In the genomic region with DNA sequence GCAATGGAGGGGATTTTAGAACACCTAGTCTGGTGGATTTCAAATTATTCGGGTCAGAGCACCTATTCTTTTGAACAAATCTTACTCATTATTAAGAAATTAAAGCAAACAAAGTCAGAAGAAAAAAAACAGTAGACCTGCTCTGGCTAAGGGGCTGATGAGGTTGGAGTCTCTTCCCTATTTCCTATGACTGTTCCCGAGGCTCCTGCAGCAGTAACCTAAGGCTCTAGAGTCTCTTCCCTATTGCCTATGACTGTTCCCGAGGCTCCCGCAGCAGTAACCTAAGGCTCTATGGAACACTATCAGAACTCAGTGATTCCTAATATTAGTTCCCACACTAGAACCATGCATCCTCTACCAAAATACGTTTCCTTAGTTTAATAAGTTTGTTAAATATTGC, we compare ENCODE assay signal across 22 cellular contexts.
DNase-seq lines count a peak whose midpoint lies in the region.
"Had no signal": no experiment of that assay in that cellular context is flagged by ENCODE, and none has a peak within 500 bp of the region (broad histone marks: within the 10 kb centered on the region; RNA-seq: fewer than 3 reads in every experiment).

No MANE protein-coding gene starts in this region.

- no peaks in the 10 kb centered on the region for H3K9me3 ChIP-seq in HUES6 (ENCODE audit: control insufficient read depth, insufficient read depth, low read depth, low read length)
- H3K9me3 ChIP-seq: colonic mucosa, gastroesophageal sphincter, prostate gland, tibial artery had no signal

- H3K4me3 ChIP-seq in HUES6 (ENCODE audit: low read depth, low read length) = no peak overlapping the region
- H3K4me3 ChIP-seq: colonic mucosa, gastroesophageal sphincter, lung, prostate gland, stomach, tibial artery had no signal

- no peaks in the 10 kb centered on the region for H3K27me3 ChIP-seq in HUES6 (ENCODE audit: control insufficient read depth, insufficient read depth, low read length)
- H3K27me3 ChIP-seq: colonic mucosa, tibial artery had no signal

- DNase-seq in A172 (ENCODE audit: low spot score) (peak; percentile 15), astrocyte of the hippocampus (ENCODE audit: low read depth, low spot score) (peak; percentile 29), kidney tubule cell (ENCODE audit: low spot score) (peak; percentile 45), DMS153 treated with DMSO at 0.1 percent for 48 hours (lab: John Stamatoyannopoulos, UW; ENCODE audit: unreplicated experiment) (no peak), NCI-H524 treated with DMSO at 0.1 percent for 48 hours (lab: John Stamatoyannopoulos, UW) (no peak), 8988T (no peak), SHP77 (lab: John Stamatoyannopoulos, UW) (no peak)
- DNase-seq: activated CD4-positive, alpha-beta T cell treated with anti-CD3 and anti-CD28 coated beads, Interleukin-2, amount 10 ng/mL, durations not matched to agents 24 days and 14 days; activated naive CD4-positive, alpha-beta T cell treated with Interleukin-2 at 50 U/mL for 16 hours; activated T-cell treated with anti-CD3 and anti-CD28 coated beads, Interleukin-2, amount 50 U/mL, for 72 hours; CD8-positive, alpha-beta memory T cell; colonic mucosa; DMS153; NCI-H526 treated with DMSO at 0.1 percent for 48 hours; RPMI8226; stomach; tibial artery had no signal

- H3K27ac ChIP-seq in HUES6 (ENCODE audit: low read depth, low read length) = peak overlapping the region; percentile 6; the same call in 1 of the 2 replicates
- H3K27ac ChIP-seq: colonic mucosa, gastroesophageal sphincter, prostate gland, stomach, tibial artery, VCaP had no signal

- H3K4me1 ChIP-seq in HUES6 (ENCODE audit: control insufficient read depth, insufficient read depth, low read length) = peaks cover 47% of the 10 kb centered on the region
- H3K4me1 ChIP-seq: colonic mucosa, gastroesophageal sphincter, prostate gland, stomach, tibial artery had no signal

- H3K36me3 ChIP-seq in HUES6 (ENCODE audit: control insufficient read depth, insufficient read depth, low read length) = no peaks in the 10 kb centered on the region
- H3K36me3 ChIP-seq: colonic mucosa, gastroesophageal sphincter, prostate gland, stomach, tibial artery had no signal

- H3K9ac ChIP-seq in HUES6 (ENCODE audit: low read length) = no peak overlapping the region

Comparison
In these comparisons a context has a peak if more than half of its experiments do, and no peak if none do; other contexts are left out.
1. DNase-seq: peak in A172 (single experiment), astrocyte of the hippocampus (single experiment) and kidney tubule cell (single experiment); none in DMS153 treated with DMSO at 0.1 percent for 48 hours (single experiment), NCI-H524 treated with DMSO at 0.1 percent for 48 hours (single experiment), 8988T (single experiment) and SHP77 (0 of 2).